Comparison of ENCODE assay signal across 22 cellular contexts in genomic region chr3:155075200-155075599, GRCh38. TPM values are rescaled to one million over a fixed set of nuclear protein-coding genes. Genes with fewer than 3 reads are reported as not detected.
"Had no signal": no experiment of that assay in that cellular context is flagged by ENCODE, and none has a peak within 500 bp of the region (broad histone marks: within the 10 kb centered on the region; RNA-seq: fewer than 3 reads in every experiment).

No MANE protein-coding gene starts in this region.

- H3K4me2 ChIP-seq: hepatocyte had no signal

- H3K27ac ChIP-seq: colonic mucosa, esophagus muscularis mucosa, foreskin keratinocyte, gastroesophageal sphincter, heart left ventricle, hepatocyte, left lung, lower lobe of right lung had no signal

- H3K4me3 ChIP-seq: colonic mucosa, esophagus muscularis mucosa, gastroesophageal sphincter, heart left ventricle, hepatocyte, left lung, lower lobe of right lung, mucosa of descending colon had no signal

- FAIRE-seq: endothelial cell of umbilical vein had no signal

- H3K36me3 ChIP-seq: colonic mucosa, esophagus muscularis mucosa, gastroesophageal sphincter, heart left ventricle, left lung, lower lobe of right lung had no signal

- ATAC-seq: effector memory CD8-positive, alpha-beta T cell; foreskin keratinocyte; gastroesophageal sphincter; heart left ventricle; left cardiac atrium; left lung; left ventricle myocardium superior; lower lobe of right lung; mucosa of descending colon; naive thymus-derived CD8-positive, alpha-beta T cell had no signal

- H3K9me3 ChIP-seq: colonic mucosa, esophagus muscularis mucosa, mucosa of descending colon had no signal

- DNase-seq: colonic mucosa; cortex of kidney; effector CD8-positive, alpha-beta T cell; effector memory CD8-positive, alpha-beta T cell; endodermal cell; foreskin keratinocyte; heart left ventricle; hypothalamus; immature natural killer cell; islet precursor cell; left cardiac atrium; left lung; left ventricle myocardium superior; lower lobe of right lung; mesenchymal stem cell; mucosa of descending colon; naive B cell; naive thymus-derived CD8-positive, alpha-beta T cell had no signal

- H2AFZ ChIP-seq: hepatocyte had no signal

- H3K4me1 ChIP-seq: colonic mucosa had no signal

RNA-seq across cellular contexts. Expression of gene MME, which starts 4.9 kb away (rescaled TPM):
- polyA plus RNA-seq: immature natural killer cell; naive thymus-derived CD8-positive, alpha-beta T cell had no signal
